ENCODE assay signal across 28 cellular contexts in genomic region chr12:13900718-13901117, GRCh38.
"Had no signal": no experiment of that assay in that cellular context is flagged by ENCODE, and none has a peak within 500 bp of the region (broad histone marks: within the 10 kb centered on the region; RNA-seq: fewer than 3 reads in every experiment).

No MANE protein-coding gene starts in this region.

- ATAC-seq: activated CD4-positive, alpha-beta T cell treated with anti-CD3 and anti-CD28 coated beads for 36 hours; activated T-helper 17 cell treated with anti-CD3 and anti-CD28 coated beads, Interleukin-2, amount 50 U/mL, for 72 hours; Panc1; Right ventricle myocardium inferior; T-cell had no signal

- DNase-seq: activated CD4-positive, alpha-beta memory T cell treated with anti-CD3 and anti-CD28 coated beads, Interleukin-2, amount 10 ng/mL, durations not matched to agents 7 days and 5 days; activated CD4-positive, alpha-beta T cell treated with anti-CD3 and anti-CD28 coated beads for 36 hours; activated CD4-positive, alpha-beta T cell treated with anti-CD3 and anti-CD28 coated beads, Interleukin-2, amount 50 U/mL, for 1 hour; activated CD4-positive, CD25-positive, alpha-beta regulatory T cell; activated gamma-delta T cell; activated naive CD4-positive, alpha-beta T cell treated with anti-CD3 and anti-CD28 coated beads for 36 hours; activated T-cell treated with anti-CD3 and anti-CD28 coated beads for 4 hours; activated T-cell treated with anti-CD3 and anti-CD28 coated beads, Interleukin-2, amount 50 U/mL, for 48 hours; brain microvascular endothelial cell; cerebellar nuclear complex; KG1; NCI-H1092; NCI-H1436; NCI-H187; NCI-H2081; NCI-H2171; NCI-H345; NCI-H510A; NCI-H526 treated with DMSO at 0.1 percent for 48 hours; NK-92 treated with Interleukin-12 subunit alpha and Interleukin-12 subunit beta, amount 100 ng/mL, for 24 hours; OCI-M1; RPMI8226; T-cell; T-helper 2 cell; T1000 had no signal
